In genomic region chr11:131534031-131534430, GRCh38 we compare ENCODE assay signal across 19 cellular contexts.
"Had no signal": no experiment of that assay in that cellular context is flagged by ENCODE, and none has a peak within 500 bp of the region (broad histone marks: within the 10 kb centered on the region; RNA-seq: fewer than 3 reads in every experiment).

No MANE protein-coding gene starts in this region.

- H3K27ac ChIP-seq: cardiac muscle cell, lower lobe of right lung, right atrium auricular region, spleen, thyroid gland, upper lobe of right lung had no signal

- H3K27me3 ChIP-seq: right atrium auricular region, thyroid gland had no signal

- ATAC-seq: activated CD4-positive, alpha-beta T cell treated with anti-CD3 and anti-CD28 coated beads for 36 hours; effector memory CD8-positive, alpha-beta T cell; esophagus mucosa; lower lobe of right lung; natural killer cell treated with Interleukin-12 subunit alpha and Interleukin-12 subunit beta and Interleukin-15 and Interleukin-18, amount 100 ng/mL, for 72 hours; upper lobe of right lung; WTC11 had no signal

- H3K9me3 ChIP-seq: lower lobe of right lung, right atrium auricular region, spleen, thyroid gland, upper lobe of right lung had no signal

- H3K4me1 ChIP-seq: lower lobe of right lung, right atrium auricular region, spleen, thyroid gland, upper lobe of right lung had no signal

- H3K4me3 ChIP-seq: cardiac muscle cell, lower lobe of right lung, right atrium auricular region, spleen, thyroid gland, upper lobe of right lung had no signal

- DNase-seq: activated CD4-positive, alpha-beta T cell treated with anti-CD3 and anti-CD28 coated beads for 36 hours; activated CD4-positive, alpha-beta T cell treated with anti-CD3 and anti-CD28 coated beads, Interleukin-2, amount 50 U/mL, for 48 hours; activated CD8-positive, alpha-beta memory T cell treated with anti-CD3 and anti-CD28 coated beads, Interleukin-2, amount 50 U/mL, for 48 hours; activated naive CD4-positive, alpha-beta T cell treated with Interleukin-2 at 50 U/mL for 16 hours; activated naive CD8-positive, alpha-beta T cell treated with anti-CD3 and anti-CD28 coated beads for 36 hours; activated T-cell treated with anti-CD3 and anti-CD28 coated beads, Interleukin-2, amount 50 U/mL, for 48 hours; effector memory CD8-positive, alpha-beta T cell; lower lobe of right lung; spleen; stimulated activated CD4-positive, alpha-beta T cell treated with anti-CD3 and anti-CD28 coated beads, Interleukin-4, amount 100 ng/mL, for 1 hour; stimulated activated naive CD4-positive, alpha-beta T cell; T-helper 9 cell; thyroid gland; upper lobe of right lung had no signal

- H3K36me3 ChIP-seq: cardiac muscle cell, lower lobe of right lung, right atrium auricular region, spleen, thyroid gland, upper lobe of right lung had no signal
